Comparison of ENCODE assay signal across 22 cellular contexts in genomic region chr3:138845071-138845685, GRCh38. TPM values are rescaled to one million over a fixed set of nuclear protein-coding genes. Genes with fewer than 3 reads are reported as not detected.
DNase-seq lines count a peak whose midpoint lies in the region; ATAC-seq and TF ChIP-seq lines count a peak whose summit lies in the region.
"Had no signal": no experiment of that assay in that cellular context is flagged by ENCODE, and none has a peak within 500 bp of the region (broad histone marks: within the 10 kb centered on the region; RNA-seq: fewer than 3 reads in every experiment).

No MANE protein-coding gene starts in this region.

- H3K9me3 Mint-ChIP-seq in endothelial cell (ENCODE audit: unreplicated experiment): no peaks in the 10 kb centered on the region
- H3K9me3 Mint-ChIP-seq in nephron progenitor cell: no peaks in the 10 kb centered on the region
- H3K9me3 Mint-ChIP-seq: activated naive CD4-positive, alpha-beta T cell treated with anti-CD3 and anti-CD28 coated beads, Interleukin-2, amount 50 U/mL, for 72 hours had no signal

- no peaks in the 10 kb centered on the region for H3K36me3 Mint-ChIP-seq in endothelial cell (ENCODE audit: low read depth, unreplicated experiment)
- H3K36me3 Mint-ChIP-seq in nephron progenitor cell (ENCODE audit: low read depth): no peaks in the 10 kb centered on the region
- H3K36me3 Mint-ChIP-seq: activated naive CD4-positive, alpha-beta T cell treated with anti-CD3 and anti-CD28 coated beads, Interleukin-2, amount 50 U/mL, for 72 hours had no signal

- intact Hi-C loops in left ventricle myocardium inferior (cut with micrococcal nuclease): no loop called here

- no peak overlapping the region for H3K4me3 ChIP-seq in left ventricle myocardium inferior
- no peak overlapping the region for H3K4me3 ChIP-seq in right atrium auricular region
- H3K4me3 ChIP-seq: colonic mucosa, HAP-1, mucosa of descending colon had no signal

- DNase-seq in left ventricle myocardium inferior: no peak
- DNase-seq in right atrium auricular region (ENCODE audit: low spot score): no peak
- DNase-seq in endothelial cell (ENCODE audit: low spot score): peak; percentile 10
- DNase-seq in nephron progenitor cell: no peak
- DNase-seq in glomerular visceral epithelial cell (ENCODE audit: extremely low spot score): no peak
- DNase-seq in mucosa of gallbladder (ENCODE audit: low spot score): no peak
- DNase-seq: activated CD8-positive, alpha-beta memory T cell treated with anti-CD3 and anti-CD28 coated beads for 24 hours; Calu3; colonic mucosa; IMR-90; mucosa of descending colon; NCI-H1436 treated with DMSO at 0.1 percent for 48 hours; nucleus accumbens; PC-3; stimulated activated naive CD4-positive, alpha-beta T cell treated with Interleukin-2 at 50 U/mL for 16 hours; T-helper 17 cell had no signal

- no peak for TF ChIP-seq CTCF in left ventricle myocardium inferior (IDR thresholded peaks at IDR 0.05; ENCODE audit: borderline replicate concordance)
- TF ChIP-seq CTCF in right atrium auricular region (IDR thresholded peaks at IDR 0.05): no peak
- TF ChIP-seq CTCF in endothelial cell (IDR thresholded peaks at IDR 0.05; ENCODE audit: unreplicated experiment): no peak
- no peak for TF ChIP-seq CTCF in nephron progenitor cell (IDR thresholded peaks at IDR 0.05)

- H3K36me3 ChIP-seq in left ventricle myocardium inferior (no peaks in the 10 kb centered on the region), right atrium auricular region (no peaks in the 10 kb centered on the region)
- H3K36me3 ChIP-seq: colonic mucosa, HAP-1, upper lobe of left lung had no signal

- H3K27me3 ChIP-seq in left ventricle myocardium inferior (ENCODE audit: low read depth) (no peaks in the 10 kb centered on the region), right atrium auricular region (no peaks in the 10 kb centered on the region)
- H3K27me3 ChIP-seq: colonic mucosa, upper lobe of left lung had no signal

- ATAC-seq in GM19395 (IDR thresholded peaks at IDR 0.05; ENCODE audit: unreplicated experiment): no peak
- no peak for ATAC-seq in HG03025 (IDR thresholded peaks at IDR 0.05; ENCODE audit: low FRiP score, unreplicated experiment)
- ATAC-seq: activated naive CD4-positive, alpha-beta T cell treated with anti-CD3 and anti-CD28 coated beads, Interleukin-2, amount 50 U/mL, for 72 hours; left lobe of liver; mucosa of descending colon; PC-3; T-helper 17 cell had no signal

- H3K9me3 ChIP-seq in left ventricle myocardium inferior (replicated peaks): no peaks in the 10 kb centered on the region
- no peaks in the 10 kb centered on the region for H3K9me3 ChIP-seq in right atrium auricular region
- H3K9me3 ChIP-seq: colonic mucosa, HAP-1, mucosa of descending colon, upper lobe of left lung had no signal

- H3K4me1 ChIP-seq in left ventricle myocardium inferior (peaks cover 21% of the 10 kb centered on the region), right atrium auricular region (no peaks in the 10 kb centered on the region)
- H3K4me1 ChIP-seq: colonic mucosa had no signal

- H3K27me3 Mint-ChIP-seq in endothelial cell (ENCODE audit: unreplicated experiment) (no peaks in the 10 kb centered on the region), nephron progenitor cell (ENCODE audit: low read depth, poor library complexity) (peaks cover 26% of the 10 kb centered on the region)
- H3K27me3 Mint-ChIP-seq: T-helper 17 cell had no signal

- peak overlapping the region; percentile 69 for H3K27ac ChIP-seq in left ventricle myocardium inferior (replicated peaks)
- no peak overlapping the region for H3K27ac ChIP-seq in right atrium auricular region
- H3K27ac ChIP-seq: colonic mucosa, upper lobe of left lung had no signal

- H3K4me3 Mint-ChIP-seq in endothelial cell (ENCODE audit: unreplicated experiment) (no peak overlapping the region), nephron progenitor cell (no peak overlapping the region)
- H3K4me3 Mint-ChIP-seq: T-helper 17 cell had no signal

- H3K27ac Mint-ChIP-seq in endothelial cell (ENCODE audit: unreplicated experiment) (no peak overlapping the region), nephron progenitor cell (peak overlapping the region; percentile 72)
- H3K27ac Mint-ChIP-seq: T-helper 17 cell had no signal

- no peaks in the 10 kb centered on the region for H3K4me1 Mint-ChIP-seq in endothelial cell (ENCODE audit: unreplicated experiment)
- H3K4me1 Mint-ChIP-seq in nephron progenitor cell: peaks cover 18% of the 10 kb centered on the region

RNA-seq across cellular contexts. Expression of gene PIK3CB, which starts 10.4 kb away (rescaled TPM):
- total RNA-seq in left ventricle myocardium inferior (31.5 TPM), right atrium auricular region (10 to 100 TPM; 27.7 to 35.0 TPM), endothelial cell (ENCODE audit: unreplicated experiment) (14.2 TPM), mucosa of gallbladder (28.9 TPM)
